In the genomic region with DNA sequence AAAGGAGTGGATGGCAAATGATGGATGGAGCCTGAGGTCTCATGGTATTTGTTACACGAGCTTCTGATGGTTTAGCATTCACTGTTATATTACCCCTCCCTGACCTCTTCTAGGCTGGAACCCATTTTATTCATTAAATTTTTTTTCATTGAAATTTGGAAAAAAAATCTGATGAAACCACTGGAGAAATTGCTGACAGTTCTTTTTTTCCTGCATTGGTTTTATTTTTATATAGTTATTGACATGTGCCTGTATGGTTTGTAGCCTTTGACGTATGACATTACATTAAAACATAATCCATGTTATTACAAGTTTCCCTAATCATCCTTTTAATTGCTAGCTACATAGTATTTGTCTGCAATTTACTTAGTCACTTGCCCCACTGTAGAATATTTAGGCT, we compare ENCODE assay signal across 9 cellular contexts.
"Had no signal": no experiment of that assay in that cellular context is flagged by ENCODE, and none has a peak within 500 bp of the region (broad histone marks: within the 10 kb centered on the region; RNA-seq: fewer than 3 reads in every experiment).

No MANE protein-coding gene starts in this region.

- H3K36me3 ChIP-seq: HAP-1 had no signal

- H3K4me2 ChIP-seq: KMS-11 had no signal

- H3K4me3 ChIP-seq: GM23248, HAP-1 had no signal

- H3K9ac ChIP-seq: GM23248, KMS-11 had no signal

- H3K27ac ChIP-seq: GM23248, KMS-11 had no signal

- FAIRE-seq: HTR-8/SVneo had no signal

- DNase-seq: GM23248, GOT3, H7, HFFc6, KBM-7 had no signal

- H3K4me1 ChIP-seq: HAP-1 had no signal

- H3K9me3 ChIP-seq: HAP-1 had no signal

- H2AFZ ChIP-seq: GM23248 had no signal

- ATAC-seq: HCT116 had no signal
